In the genomic region with DNA sequence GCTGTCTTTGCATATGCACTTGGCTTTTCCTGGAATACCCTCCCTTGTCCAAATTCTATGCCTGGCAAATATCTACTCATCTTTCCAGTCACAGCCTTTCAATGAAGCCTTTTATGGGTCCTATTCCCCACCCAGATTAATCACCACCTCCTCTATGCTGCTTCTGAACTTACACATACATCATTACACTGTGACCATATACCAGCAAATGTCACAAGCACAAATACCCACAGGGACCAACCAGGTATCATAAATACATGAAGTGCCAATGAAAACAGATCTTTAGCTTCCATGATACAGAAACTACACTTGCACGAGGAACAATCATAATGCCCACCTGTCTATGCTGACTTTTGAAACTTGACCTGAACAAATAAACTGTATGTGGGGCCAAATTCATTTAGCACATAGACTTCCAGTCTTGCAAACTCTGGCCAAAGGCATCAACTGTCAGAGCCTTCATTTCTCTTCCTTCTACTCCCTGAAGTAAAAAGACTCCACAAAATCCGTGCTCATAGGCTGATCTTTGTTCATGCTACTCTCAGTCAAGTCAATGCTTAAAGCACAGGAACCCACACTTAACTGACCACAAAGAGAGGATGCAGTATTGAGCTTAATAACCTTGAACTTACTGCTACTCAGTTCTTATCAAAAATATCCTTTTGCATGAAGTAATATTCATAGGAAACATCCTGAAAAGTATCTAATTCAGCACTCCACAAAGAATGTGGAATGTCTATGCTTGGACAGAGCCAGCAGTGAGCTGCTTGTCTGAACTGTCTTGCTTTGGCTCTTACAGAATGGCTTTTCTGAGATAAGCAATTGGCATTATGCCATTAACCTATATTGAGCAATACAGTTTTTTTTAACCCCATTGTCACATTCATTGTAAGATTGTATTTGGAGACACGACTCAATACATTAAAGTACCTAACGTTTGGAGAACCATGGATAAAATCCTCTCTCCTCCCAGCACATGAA, we compare ENCODE assay signal across 15 cellular contexts. TPM values are rescaled to one million over a fixed set of nuclear protein-coding genes. Genes with fewer than 3 reads are reported as not detected.
DNase-seq lines count a peak whose midpoint lies in the region; ATAC-seq and TF ChIP-seq lines count a peak whose summit lies in the region.
"Had no signal": no experiment of that assay in that cellular context is flagged by ENCODE, and none has a peak within 500 bp of the region (broad histone marks: within the 10 kb centered on the region; RNA-seq: fewer than 3 reads in every experiment).

No MANE protein-coding gene starts in this region.

- H3K27me3 Mint-ChIP-seq in chondrocyte (ENCODE audit: low read depth): no peaks in the 10 kb centered on the region

- peaks cover 28% of the 10 kb centered on the region for H3K4me1 Mint-ChIP-seq in chondrocyte (ENCODE audit: low read depth)

- H3K27ac Mint-ChIP-seq in chondrocyte (ENCODE audit: unreplicated experiment): peak overlapping the region; percentile 10
- H3K27ac Mint-ChIP-seq: activated naive CD4-positive, alpha-beta T cell treated with anti-CD3 and anti-CD28 coated beads for 36 hours had no signal

- ATAC-seq in sciatic nerve: peak; percentile 41
- no peak for ATAC-seq in activated CD4-positive, CD25-positive, alpha-beta regulatory T cell treated with anti-CD3 and anti-CD28 coated beads, Interleukin-2, amount 50 U/mL, for 24 hours
- ATAC-seq in HG03108 (IDR thresholded peaks at IDR 0.05; ENCODE audit: unreplicated experiment): no peak
- ATAC-seq: HCT116, Panc1 had no signal

- H3K9me3 Mint-ChIP-seq in chondrocyte (ENCODE audit: low read depth): no peaks in the 10 kb centered on the region
- H3K9me3 Mint-ChIP-seq: activated naive CD4-positive, alpha-beta T cell treated with anti-CD3 and anti-CD28 coated beads for 36 hours had no signal

- no peak for TF ChIP-seq CTCF in chondrocyte (IDR thresholded peaks at IDR 0.05)

- no peaks in the 10 kb centered on the region for H3K36me3 Mint-ChIP-seq in chondrocyte (ENCODE audit: low read depth)

- intact Hi-C loops in sciatic nerve (cut with DNase I): no loop called here

- DNase-seq in NCI-H1105 treated with DMSO at 0.1 percent for 48 hours (lab: John Stamatoyannopoulos, UW): peak; percentile 5
- DNase-seq in NCI-H1105 (lab: John Stamatoyannopoulos, UW): no peak
- peak; percentile 20 for DNase-seq in NOMO-1 treated with dmso at 0.1 percent for 144 hours (lab: John Stamatoyannopoulos, UW; ENCODE audit: unreplicated experiment)
- no peak for DNase-seq in chondrocyte (ENCODE audit: low spot score)
- DNase-seq in sciatic nerve (ENCODE audit: low spot score): no peak
- no peak for DNase-seq in HPDE6-E6E7 (ENCODE audit: extremely low spot score)
- DNase-seq: activated CD4-positive, alpha-beta T cell treated with anti-CD3 and anti-CD28 coated beads, Interleukin-2, amount 50 U/mL, for 1 hour; activated naive CD4-positive, alpha-beta T cell treated with anti-CD3 and anti-CD28 coated beads for 36 hours; kidney; NCI-H1417 treated with DMSO at 0.1 percent for 48 hours; stimulated activated CD4-positive, alpha-beta T cell treated with anti-CD3 and anti-CD28 coated beads, Interleukin-1b, Interleukin-23, amount 100 ng/mL, for 48 hours had no signal

- H3K4me3 Mint-ChIP-seq in chondrocyte (ENCODE audit: unreplicated experiment): no peak overlapping the region
- H3K4me3 Mint-ChIP-seq: activated naive CD4-positive, alpha-beta T cell treated with anti-CD3 and anti-CD28 coated beads for 36 hours had no signal

RNA-seq across cellular contexts. Expression of a gene that starts 21.9 kb away (rescaled TPM):
- 33.5 to 35.4 TPM (median 34.0 TPM) in 3 replicates for total RNA-seq in chondrocyte
- total RNA-seq in sciatic nerve: 170 TPM
- total RNA-seq: activated naive CD4-positive, alpha-beta T cell treated with anti-CD3 and anti-CD28 coated beads for 36 hours had no signal

Comparison
In these comparisons a context has a peak if more than half of its experiments do, and no peak if none do; other contexts are left out.
1. DNase-seq: peak in NCI-H1105 treated with DMSO at 0.1 percent for 48 hours (single experiment) and NOMO-1 treated with dmso at 0.1 percent for 144 hours (single experiment); none in NCI-H1105 (single experiment), chondrocyte (single experiment), sciatic nerve (single experiment) and HPDE6-E6E7 (single experiment).